8 cellular contexts compared by ENCODE assay signal in the genomic region with DNA sequence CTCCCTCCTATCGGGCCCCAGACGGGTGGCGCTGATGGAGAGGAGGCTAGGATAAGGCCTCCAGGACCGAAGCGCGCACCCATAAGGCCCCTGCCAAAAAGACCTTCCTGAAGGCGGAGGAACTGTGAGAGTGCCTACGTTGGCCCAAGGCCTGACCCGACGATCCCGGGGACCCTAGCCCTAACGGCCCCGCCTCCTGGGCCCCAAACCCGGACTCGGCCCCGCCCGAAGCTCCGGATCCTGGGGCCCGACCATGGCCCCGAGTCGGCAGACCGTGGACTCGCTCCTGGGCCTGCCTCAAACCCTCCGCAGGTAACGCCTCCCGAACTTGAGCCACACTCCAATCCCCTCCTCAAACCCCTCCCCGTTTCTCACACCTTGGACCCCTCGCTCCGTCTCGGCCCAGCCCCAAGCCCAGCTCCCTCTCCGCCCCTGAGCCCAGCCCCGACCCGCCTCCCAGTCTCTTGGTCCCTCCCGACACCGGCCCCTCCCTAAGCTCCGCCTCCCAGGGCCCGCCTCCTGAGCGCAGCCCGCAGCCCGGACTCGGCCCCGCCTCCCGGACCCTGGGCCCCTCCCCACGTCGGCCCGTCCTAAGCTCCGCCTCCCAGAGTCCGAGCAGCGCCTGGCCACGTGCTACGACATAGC.
DNase-seq lines count a peak whose midpoint lies in the region; ATAC-seq, FAIRE-seq and TF ChIP-seq lines count a peak whose summit lies in the region.
"Not testable (repeated sequence)": the region's sequence is repeated elsewhere in the genome, so short reads cannot be mapped to it uniquely, and the experiment has no call there.

No MANE protein-coding gene starts in this region.

- H3K36me3 ChIP-seq in muscle layer of duodenum (ENCODE audit: control insufficient read depth in 1 of 2, insufficient read depth in 2 of 2, low read length in 2 of 2): not testable (repeated sequence)

- H3K4me3 ChIP-seq in astrocyte of the spinal cord (ENCODE audit: low read depth, low read length) (peak overlapping the region; percentile 61), muscle layer of duodenum (ENCODE audit: low read depth in 1 of 2, low read length in 2 of 2) (peak overlapping the region; percentile 39 to 65)

- not testable (repeated sequence) for H3K4me1 ChIP-seq in muscle layer of duodenum (ENCODE audit: control insufficient read depth in 1 of 2, insufficient read depth in 2 of 2, low read length in 2 of 2)

- in situ Hi-C loops in astrocyte of the spinal cord (cut with HindIII; ENCODE audit: low sequenced_read_pairs): not testable (repeated sequence)

- H3K27ac ChIP-seq in muscle layer of duodenum (ENCODE audit: low read length): peak overlapping the region; percentile 31

- ATAC-seq in GM21737 (IDR thresholded peaks at IDR 0.05; ENCODE audit: unreplicated experiment): peak; percentile 41

- not testable (repeated sequence) for H3K27me3 ChIP-seq in muscle layer of duodenum (ENCODE audit: low read depth, low read length)

- DNase-seq in D721Med (ENCODE audit: insufficient read length, low spot score) (peak; percentile 28), HuH-7.5 (ENCODE audit: low spot score) (peak; percentile 60), RPMI8226 (peak; percentile 75), astrocyte of the spinal cord (ENCODE audit: low read depth, low spot score) (peak; percentile 81), foreskin melanocyte (peak; percentile 47), superior temporal gyrus (ENCODE audit: extremely low spot score) (peak; percentile 56)

- TF ChIP-seq CTCF in D721Med (IDR thresholded peaks at IDR 0.05; ENCODE audit: insufficient read depth, missing control alignments); astrocyte of the spinal cord (IDR thresholded peaks at IDR 0.05; ENCODE audit: low read depth, low read length): not testable (repeated sequence)

- H3K9me3 ChIP-seq in muscle layer of duodenum (ENCODE audit: control insufficient read depth in 1 of 2, low read length in 2 of 2): not testable (repeated sequence)

- FAIRE-seq in D721Med (lab: Jason Lieb, UNC): not testable (repeated sequence)

Comparison
In these comparisons a context has a peak if more than half of its experiments do, and no peak if none do; other contexts are left out.
1. Peak in every context shown above with its lines: DNase-seq, ATAC-seq, H3K4me3 ChIP-seq and H3K27ac ChIP-seq.
2. DNase-seq: peak in every context shown above with its lines; median percentile 81 in astrocyte of the spinal cord; 75 in RPMI8226; 60 in HuH-7.5; 56 in superior temporal gyrus; 47 in foreskin melanocyte; 28 in D721Med.